10 cellular contexts compared by ENCODE assay signal in genomic region chrX:92232182-92232581, GRCh38.
DNase-seq lines count a peak whose midpoint lies in the region; TF ChIP-seq lines count a peak whose summit lies in the region.
"Had no signal": no experiment of that assay in that cellular context is flagged by ENCODE, and none has a peak within 500 bp of the region (broad histone marks: within the 10 kb centered on the region; RNA-seq: fewer than 3 reads in every experiment).

No MANE protein-coding gene starts in this region.

- DNase-seq in NCI-H2171 treated with DMSO at 0.1 percent for 48 hours (lab: John Stamatoyannopoulos, UW), result peak; percentile 1
- no peak for DNase-seq in NCI-H2171 (lab: John Stamatoyannopoulos, UW)
- peak; percentile 35 for DNase-seq in NCI-H69 (lab: John Stamatoyannopoulos, UW)
- peak; percentile 2 for DNase-seq in endothelial cell (ENCODE audit: low spot score)
- no peak for DNase-seq in retinal pigment epithelial cell (ENCODE audit: low read depth)
- DNase-seq in activated CD4-positive, alpha-beta T cell treated with anti-CD3 and anti-CD28 coated beads, Interleukin-2, amount 50 U/mL, for 4 hours, result no peak
- no peak for DNase-seq in stimulated activated CD4-positive, alpha-beta T cell treated with anti-CD3 and anti-CD28 coated beads, Interleukin-4, amount 100 ng/mL, for 1 hour
- DNase-seq in NCI-H187 (lab: John Stamatoyannopoulos, UW), result no peak
- DNase-seq: activated CD8-positive, alpha-beta T cell treated with anti-CD3 and anti-CD28 coated beads for 36 hours; central memory CD4-positive, alpha-beta T cell had no signal

- no peak overlapping the region for H3K4me3 Mint-ChIP-seq in endothelial cell (ENCODE audit: unreplicated experiment)
- H3K4me3 Mint-ChIP-seq: activated CD8-positive, alpha-beta T cell treated with anti-CD3 and anti-CD28 coated beads for 36 hours had no signal

- H3K4me1 Mint-ChIP-seq in endothelial cell (ENCODE audit: unreplicated experiment), result no peaks in the 10 kb centered on the region

- no peaks in the 10 kb centered on the region for H3K36me3 Mint-ChIP-seq in endothelial cell (ENCODE audit: low read depth, unreplicated experiment)

- no peak overlapping the region for H3K4me3 ChIP-seq in retinal pigment epithelial cell (ENCODE audit: low read length)

- H3K9me3 Mint-ChIP-seq in endothelial cell (ENCODE audit: unreplicated experiment), result no peaks in the 10 kb centered on the region
- H3K9me3 Mint-ChIP-seq: activated CD8-positive, alpha-beta T cell treated with anti-CD3 and anti-CD28 coated beads for 36 hours had no signal

- H3K27ac Mint-ChIP-seq in endothelial cell (ENCODE audit: unreplicated experiment), result no peak overlapping the region
- H3K27ac Mint-ChIP-seq: activated CD8-positive, alpha-beta T cell treated with anti-CD3 and anti-CD28 coated beads for 36 hours had no signal

- H3K27me3 Mint-ChIP-seq in endothelial cell (ENCODE audit: unreplicated experiment), result no peaks in the 10 kb centered on the region
- H3K27me3 Mint-ChIP-seq: activated CD8-positive, alpha-beta T cell treated with anti-CD3 and anti-CD28 coated beads for 36 hours had no signal

- peak; percentile 42 for TF ChIP-seq CTCF in endothelial cell (IDR thresholded peaks at IDR 0.05; ENCODE audit: unreplicated experiment)
- peak; percentile 35 for TF ChIP-seq CTCF in retinal pigment epithelial cell (conservative IDR thresholded peaks at IDR 0.05; ENCODE audit: low read depth, low read length)

Comparison
In these comparisons a context has a peak if more than half of its experiments do, and no peak if none do; other contexts are left out.
1. DNase-seq: peak in NCI-H2171 treated with DMSO at 0.1 percent for 48 hours (single experiment), NCI-H69 (single experiment) and endothelial cell (single experiment); none in NCI-H2171 (single experiment), retinal pigment epithelial cell (single experiment), activated CD4-positive, alpha-beta T cell treated with anti-CD3 and anti-CD28 coated beads, Interleukin-2, amount 50 U/mL, for 4 hours (0 of 2), stimulated activated CD4-positive, alpha-beta T cell treated with anti-CD3 and anti-CD28 coated beads, Interleukin-4, amount 100 ng/mL, for 1 hour (single experiment) and NCI-H187 (0 of 2).